7 cellular contexts compared by ENCODE assay signal in genomic region chrY:18176118-18176517, GRCh38.
A peak's percentile ranks its signal among the peaks of the same experiment; 100 is the strongest.
DNase-seq lines count a peak whose midpoint lies in the region; ATAC-seq, FAIRE-seq and TF ChIP-seq lines count a peak whose summit lies in the region.
"Not testable (repeated sequence)": the region's sequence is repeated elsewhere in the genome, so short reads cannot be mapped to it uniquely, and the experiment has no call there.

No MANE protein-coding gene starts in this region.

- CTCF ChIA-PET in WTC11 (lab: Charles Lee): not testable (repeated sequence)

- FAIRE-seq in GM18507 (lab: Jason Lieb, UNC): peak; percentile 87

- H3K4me1 Mint-ChIP-seq in WTC11; stimulated activated naive CD8-positive, alpha-beta T cell treated with anti-CD3 and anti-CD28 coated beads, Interleukin-15, amount 100 ng/mL, for 72 hours: not testable (repeated sequence)

- intact Hi-C loops in Right ventricle myocardium superior (cut with DNase I): not testable (repeated sequence)

- H3K4me3 Mint-ChIP-seq in WTC11; stimulated activated naive CD8-positive, alpha-beta T cell treated with anti-CD3 and anti-CD28 coated beads, Interleukin-15, amount 100 ng/mL, for 72 hours: not testable (repeated sequence)

- not testable (repeated sequence) for H3K36me3 Mint-ChIP-seq in WTC11

- TF ChIP-seq CTCF in WTC11 (IDR thresholded peaks at IDR 0.05): not testable (repeated sequence)

- not testable (repeated sequence) for H3K9me3 Mint-ChIP-seq in WTC11; stimulated activated naive CD8-positive, alpha-beta T cell treated with anti-CD3 and anti-CD28 coated beads, Interleukin-15, amount 100 ng/mL, for 72 hours

- H3K27me3 Mint-ChIP-seq in WTC11 (ENCODE audit: low read depth); stimulated activated naive CD8-positive, alpha-beta T cell treated with anti-CD3 and anti-CD28 coated beads, Interleukin-15, amount 100 ng/mL, for 72 hours: not testable (repeated sequence)

- not testable (repeated sequence) for DNase-seq in GM18507 (ENCODE audit: extremely low spot score, insufficient read length, low read depth); WTC11 (ENCODE audit: low spot score); Right ventricle myocardium superior; stimulated activated naive CD8-positive, alpha-beta T cell treated with anti-CD3 and anti-CD28 coated beads, Interleukin-15, amount 100 ng/mL, for 72 hours

- POLR2A ChIA-PET in WTC11 (lab: Charles Lee): not testable (repeated sequence)

- not testable (repeated sequence) for H3K27ac Mint-ChIP-seq in WTC11; stimulated activated naive CD8-positive, alpha-beta T cell treated with anti-CD3 and anti-CD28 coated beads, Interleukin-15, amount 100 ng/mL, for 72 hours

- ATAC-seq in GM21367 (IDR thresholded peaks at IDR 0.05; ENCODE audit: unreplicated experiment) (peak; percentile 57), HG02678 (IDR thresholded peaks at IDR 0.05; ENCODE audit: unreplicated experiment) (peak; percentile 65), HG03442 (IDR thresholded peaks at IDR 0.05; ENCODE audit: unreplicated experiment) (peak; percentile 53), WTC11 (peak; percentile 88), Right ventricle myocardium superior (ENCODE audit: poor library complexity) (peak; percentile 79)
- ATAC-seq in stimulated activated naive CD8-positive, alpha-beta T cell treated with anti-CD3 and anti-CD28 coated beads, Interleukin-15, amount 100 ng/mL, for 72 hours: peak; percentile 80
